In the genomic region with DNA sequence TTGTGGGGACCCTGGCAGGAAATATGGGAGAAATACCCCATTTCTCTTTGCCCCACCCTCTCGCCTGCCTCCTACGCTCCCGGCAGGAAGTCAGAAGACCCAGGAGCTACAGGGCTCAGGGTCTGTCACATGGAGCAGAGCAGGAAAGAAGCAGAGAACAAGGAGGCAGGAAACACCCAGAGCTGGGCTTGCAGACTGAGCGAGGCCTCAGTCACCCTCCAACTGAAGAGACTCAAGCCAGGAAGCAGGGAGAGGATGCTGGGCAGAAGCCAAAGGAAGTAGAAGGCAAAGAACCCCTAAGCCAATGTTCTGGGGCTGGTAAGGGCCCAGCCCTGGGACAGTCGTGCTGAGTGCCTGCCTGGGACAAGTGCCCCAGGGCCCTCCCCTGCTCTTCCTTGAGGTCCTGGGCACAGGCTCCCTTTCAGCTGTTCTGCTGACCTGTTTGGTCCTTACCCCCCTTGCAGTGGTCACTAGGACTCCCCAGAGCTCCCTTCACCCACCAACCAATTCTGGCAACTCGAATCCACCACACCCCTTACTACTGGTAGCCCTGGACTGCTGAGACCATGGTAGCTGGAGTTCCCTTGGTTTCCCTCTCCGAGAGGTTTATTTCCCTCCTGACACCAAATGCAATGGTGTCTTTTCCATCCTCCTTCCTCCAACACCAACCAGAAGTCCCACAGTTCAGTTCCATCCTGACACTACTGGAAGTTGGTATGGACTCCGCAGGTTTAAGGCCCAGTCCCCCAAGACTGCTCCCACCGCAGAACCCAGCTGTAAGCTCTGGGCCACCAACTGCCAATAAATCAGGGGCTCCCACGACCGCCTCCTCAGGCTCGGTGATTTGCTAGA, we compare ENCODE assay signal across 18 cellular contexts.
DNase-seq lines count a peak whose midpoint lies in the region; ATAC-seq and TF ChIP-seq lines count a peak whose summit lies in the region.
"Had no signal": no experiment of that assay in that cellular context is flagged by ENCODE, and none has a peak within 500 bp of the region (broad histone marks: within the 10 kb centered on the region; RNA-seq: fewer than 3 reads in every experiment).

No MANE protein-coding gene starts in this region.

- H3K4me3 Mint-ChIP-seq in endothelial cell (ENCODE audit: unreplicated experiment) = peak overlapping the region; percentile 65
- H3K4me3 Mint-ChIP-seq: activated CD4-positive, alpha-beta T cell treated with anti-CD3 and anti-CD28 coated beads for 36 hours had no signal

- H2AK5ac ChIP-seq in neuronal stem cell (ENCODE audit: low read depth, low read length) = peak overlapping the region; percentile 33

- no peaks in the 10 kb centered on the region for H3K36me3 ChIP-seq in neuronal stem cell (replicated peaks in 1 of 2; ENCODE audit: control insufficient read depth in 2 of 2, insufficient read depth in 2 of 2, low read length in 2 of 2)
- H3K36me3 ChIP-seq: cardiac muscle cell, thoracic aorta had no signal

- no peak overlapping the region for H3K4me3 ChIP-seq in neuronal stem cell (ENCODE audit: low read length in 2 of 2)
- H3K4me3 ChIP-seq: cardiac muscle cell, thoracic aorta had no signal

- ATAC-seq in GM21367 (IDR thresholded peaks at IDR 0.05; ENCODE audit: unreplicated experiment) (no peak), GM19397 (IDR thresholded peaks at IDR 0.05; ENCODE audit: unreplicated experiment) (no peak), GM18909 (IDR thresholded peaks at IDR 0.05; ENCODE audit: poor library complexity, unreplicated experiment) (no peak)
- ATAC-seq: activated CD4-positive, alpha-beta T cell treated with anti-CD3 and anti-CD28 coated beads for 36 hours; Right ventricle myocardium inferior had no signal

- no peak overlapping the region for H4K91ac ChIP-seq in neuronal stem cell (ENCODE audit: low read depth, low read length, poor library complexity)

- no peak overlapping the region for H3K4me2 ChIP-seq in neuronal stem cell (ENCODE audit: insufficient read depth, low read length, poor library complexity, severe bottlenecking)

- in situ Hi-C loops in ACHN (cut with HindIII; ENCODE audit: low pct_ligation_motif_present, low pct_unique_long_range_greater_than_20kb, low sequenced_read_pairs) = no loop called here

- peaks cover 11% of the 10 kb centered on the region for H3K36me3 Mint-ChIP-seq in endothelial cell (ENCODE audit: low read depth, unreplicated experiment)

- H3K27me3 ChIP-seq in neuronal stem cell (ENCODE audit: control insufficient read depth in 3 of 3, insufficient read depth in 3 of 3, low read depth in 1 of 3, low read length in 3 of 3) = no peaks in the 10 kb centered on the region
- H3K27me3 ChIP-seq: cardiac muscle cell had no signal

- H2BK12ac ChIP-seq in neuronal stem cell (ENCODE audit: low read length) = no peak overlapping the region

- no peak overlapping the region for H3K27ac ChIP-seq in neuronal stem cell (replicated peaks; ENCODE audit: low read length)
- H3K27ac ChIP-seq: C4-2B, cardiac muscle cell, thoracic aorta had no signal

- no peak overlapping the region for H4K8ac ChIP-seq in neuronal stem cell (ENCODE audit: low read depth, low read length)

- peaks cover 0 to 3% of the 10 kb centered on the region in 2 donors for H3K9me3 ChIP-seq in neuronal stem cell (replicated peaks in 1 of 2; ENCODE audit: control insufficient read depth in 2 of 2, insufficient read depth in 1 of 2, low read depth in 1 of 2, low read length in 2 of 2)
- H3K9me3 ChIP-seq: thoracic aorta had no signal

- H3K79me1 ChIP-seq in neuronal stem cell (ENCODE audit: low read depth, low read length) = no peaks in the 10 kb centered on the region

- peak overlapping the region; percentile 50 for H3K18ac ChIP-seq in neuronal stem cell (ENCODE audit: low read length)

- H3K27ac Mint-ChIP-seq in endothelial cell (ENCODE audit: unreplicated experiment) = peak overlapping the region; percentile 85
- H3K27ac Mint-ChIP-seq: activated CD4-positive, alpha-beta T cell treated with anti-CD3 and anti-CD28 coated beads for 36 hours had no signal

- H3K4ac ChIP-seq in neuronal stem cell (ENCODE audit: low read length) = no peak overlapping the region

- no peak for TF ChIP-seq CTCF in endothelial cell (IDR thresholded peaks at IDR 0.05; ENCODE audit: unreplicated experiment)

- H3K23ac ChIP-seq in neuronal stem cell (ENCODE audit: low read depth, low read length, poor library complexity) = no peak overlapping the region

- H3K27me3 Mint-ChIP-seq in endothelial cell (ENCODE audit: unreplicated experiment) = peaks cover 25% of the 10 kb centered on the region

- no peak overlapping the region for H2BK15ac ChIP-seq in neuronal stem cell (ENCODE audit: low read length)

- no peak overlapping the region for H2BK120ac ChIP-seq in neuronal stem cell (ENCODE audit: low read depth, low read length)

- H3K9me3 Mint-ChIP-seq in endothelial cell (ENCODE audit: unreplicated experiment) = no peaks in the 10 kb centered on the region

- H3K4me1 Mint-ChIP-seq in endothelial cell (ENCODE audit: unreplicated experiment) = peaks cover 53% of the 10 kb centered on the region
- H3K4me1 Mint-ChIP-seq: activated CD4-positive, alpha-beta T cell treated with anti-CD3 and anti-CD28 coated beads for 36 hours had no signal

- no peak overlapping the region for H3K14ac ChIP-seq in neuronal stem cell (ENCODE audit: low read length)

- H3K9ac ChIP-seq in neuronal stem cell (ENCODE audit: low read depth, low read length, poor library complexity) = no peak overlapping the region

- H2AFZ ChIP-seq in neuronal stem cell (ENCODE audit: low read length) = no peak overlapping the region

- peaks cover 19 to 21% of the 10 kb centered on the region in 2 donors for H3K4me1 ChIP-seq in neuronal stem cell (ENCODE audit: control insufficient read depth in 2 of 2, insufficient read depth in 1 of 2, low read depth in 1 of 2, low read length in 2 of 2)

- no CpG with 5 or more reads among the region's 12 CpGs for WGBS in neuronal stem cell (ENCODE audit: extremely low coverage in 2 of 2, insufficient read length in 2 of 2, insufficient replicate concordance in 1 of 2), 2 donors

- no peak overlapping the region for H2BK5ac ChIP-seq in neuronal stem cell (ENCODE audit: low read length)

- DNase-seq in ACHN = peak; percentile 11
- peak; percentile 87 to 93 for DNase-seq in Kasumi-1 (lab: John Stamatoyannopoulos, UW)
- no peak for DNase-seq in endothelial cell (ENCODE audit: low spot score)
- no peak for DNase-seq in neuronal stem cell (ENCODE audit: low spot score)
- no peak for DNase-seq in midbrain (lab: John Stamatoyannopoulos, UW)
- DNase-seq: activated CD4-positive, alpha-beta T cell treated with anti-CD3 and anti-CD28 coated beads for 36 hours; activated naive CD4-positive, alpha-beta T cell; amniotic stem cell; NCI-H1694; NCI-H2227 treated with DMSO at 0.1 percent for 48 hours; NCI-H748 treated with DMSO at 0.1 percent for 48 hours had no signal

Comparison
In these comparisons a context has a peak if more than half of its experiments do, and no peak if none do; other contexts are left out.
1. DNase-seq: peak in ACHN (single experiment) and Kasumi-1 (2 of 2); none in endothelial cell (single experiment), neuronal stem cell (single experiment) and midbrain (single experiment).